ENCODE assay signal across 8 cellular contexts in genomic region chr12:12267801-12268200, GRCh38. TPM values are rescaled to one million over a fixed set of nuclear protein-coding genes. Genes with fewer than 3 reads are reported as not detected.
DNase-seq lines count a peak whose midpoint lies in the region; ATAC-seq and TF ChIP-seq lines count a peak whose summit lies in the region.

No MANE protein-coding gene starts in this region.

- H3F3A ChIP-seq in PC-3 (ENCODE audit: low read length, unreplicated experiment), result no peaks in the 10 kb centered on the region

- H3K9me3 Mint-ChIP-seq in activated naive CD4-positive, alpha-beta T cell treated with anti-CD3 and anti-CD28 coated beads for 36 hours, result no peaks in the 10 kb centered on the region

- H3K9me2 ChIP-seq in PC-3 (replicated peaks; ENCODE audit: low read length), result no peaks in the 10 kb centered on the region

- peaks cover 16% of the 10 kb centered on the region for H3K4me1 ChIP-seq in PC-3 (ENCODE audit: insufficient read depth, low read length)
- peaks cover 7% of the 10 kb centered on the region for H3K4me1 ChIP-seq in rectal smooth muscle tissue (ENCODE audit: control insufficient read depth, insufficient read depth, low read length)

- H3K4me2 ChIP-seq in PC-3 (ENCODE audit: low read length), result peak overlapping the region; percentile 84

- intact Hi-C loops in activated naive CD4-positive, alpha-beta T cell treated with anti-CD3 and anti-CD28 coated beads for 36 hours (cut with micrococcal nuclease), result loop anchor here (2.0 kb wide), 2 partner anchors 59 to 197 kb away; partner anchors contain the start of gene BCL2L14
- intact Hi-C loops in PC-3 (cut with micrococcal nuclease), result loop anchor here (5.0 to 10.0 kb wide), 3 partner anchors 64 to 186 kb away; no protein-coding TSS in a partner anchor

- H3K27me3 Mint-ChIP-seq in activated naive CD4-positive, alpha-beta T cell treated with anti-CD3 and anti-CD28 coated beads for 36 hours (ENCODE audit: low read depth), result no peaks in the 10 kb centered on the region

- TF ChIP-seq POLR2A in erythroblast (IDR thresholded peaks at IDR 0.05; ENCODE audit: low read length), result no peak

- no peak overlapping the region for H3K27ac Mint-ChIP-seq in activated naive CD4-positive, alpha-beta T cell treated with anti-CD3 and anti-CD28 coated beads for 36 hours

- POLR2A ChIA-PET in PC-3 (lab: Charles Lee; ENCODE audit: unreplicated experiment), result interaction anchor here (0.6 kb wide), 1 partner anchor 18 kb away, joined by 4 read pairs; no protein-coding TSS in a partner anchor

- no peak overlapping the region for H3K27ac ChIP-seq in PC-3 (ENCODE audit: low read length)
- no peak overlapping the region for H3K27ac ChIP-seq in rectal smooth muscle tissue (ENCODE audit: low read depth, low read length)

- peaks cover 39% of the 10 kb centered on the region for H3K79me2 ChIP-seq in PC-3 (ENCODE audit: low read length)

- no peak for DNase-seq in activated naive CD4-positive, alpha-beta T cell treated with anti-CD3 and anti-CD28 coated beads for 36 hours
- no peak for DNase-seq in activated naive CD4-positive, alpha-beta T cell (lab: John Stamatoyannopoulos, UW)
- DNase-seq in PC-3 (peak; percentile 13), erythroblast (lab: John Stamatoyannopoulos, UW) (peak; percentile 6 to 32)

- CTCF ChIA-PET in activated naive CD4-positive, alpha-beta T cell treated with anti-CD3 and anti-CD28 coated beads for 36 hours (lab: Charles Lee), result interaction anchor here (0.7 kb wide), 1 partner anchor 60 kb away, joined by 3 read pairs; no protein-coding TSS in a partner anchor
- CTCF ChIA-PET in PC-3 (lab: Charles Lee), result no interaction called here

- no peaks in the 10 kb centered on the region for H3K36me3 ChIP-seq in PC-3 (ENCODE audit: low read depth, low read length)
- no peaks in the 10 kb centered on the region for H3K36me3 ChIP-seq in rectal smooth muscle tissue (ENCODE audit: control insufficient read depth, insufficient read depth, low read length)

- peaks cover 18% of the 10 kb centered on the region for H3K4me1 Mint-ChIP-seq in activated naive CD4-positive, alpha-beta T cell treated with anti-CD3 and anti-CD28 coated beads for 36 hours (ENCODE audit: low read depth)

- peaks cover 18% of the 10 kb centered on the region for H4K20me1 ChIP-seq in PC-3 (ENCODE audit: low read length)

- no peaks in the 10 kb centered on the region for H3K9me3 ChIP-seq in PC-3 (ENCODE audit: low read length)

- H2AFZ ChIP-seq in PC-3 (ENCODE audit: low read length), result peak overlapping the region; percentile 81

- TSS peak; percentile 67 for BruUV-seq in PC-3 (replicated peaks; lab: Mats Ljungman, UMichigan)

- H3K4me3 Mint-ChIP-seq in activated naive CD4-positive, alpha-beta T cell treated with anti-CD3 and anti-CD28 coated beads for 36 hours, result peak overlapping the region; percentile 83

- H3K9ac ChIP-seq in PC-3 (ENCODE audit: low read length) (peak overlapping the region; percentile 86), rectal smooth muscle tissue (ENCODE audit: low read length) (no peak overlapping the region)

- TF ChIP-seq CTCF in PC-3 (conservative IDR thresholded peaks at IDR 0.05; ENCODE audit: low read depth, low read length), result no peak

- H3K4me3 ChIP-seq in PC-3 (ENCODE audit: low read length) (peak overlapping the region; percentile 74), rectal smooth muscle tissue (ENCODE audit: low read length) (peak overlapping the region; percentile 99)

- H3K27me3 ChIP-seq in PC-3 (ENCODE audit: low read length) (no peaks in the 10 kb centered on the region), rectal smooth muscle tissue (ENCODE audit: control insufficient read depth, insufficient read depth, low read length) (no peaks in the 10 kb centered on the region)

- ATAC-seq in PC-3, result no peak
- no peak for ATAC-seq in HG02678 (IDR thresholded peaks at IDR 0.05; ENCODE audit: unreplicated experiment)
- ATAC-seq in HG03442 (IDR thresholded peaks at IDR 0.05; ENCODE audit: unreplicated experiment), result no peak
- no peak for ATAC-seq in GM18517 (IDR thresholded peaks at IDR 0.05; ENCODE audit: unreplicated experiment)

- H3K36me3 Mint-ChIP-seq in activated naive CD4-positive, alpha-beta T cell treated with anti-CD3 and anti-CD28 coated beads for 36 hours (ENCODE audit: low read depth), result no peaks in the 10 kb centered on the region

RNA-seq across cellular contexts. Expression of gene LRP6, which starts 1.0 kb away (rescaled TPM):
- total RNA-seq in activated naive CD4-positive, alpha-beta T cell treated with anti-CD3 and anti-CD28 coated beads for 36 hours, result 1 to 10 TPM; 3.9 to 4.1 TPM
- total RNA-seq in PC-3 (2014; rRNA removed), result 15.5 and 17.3 TPM in 2 replicates

Comparison
In these comparisons a context has a peak if more than half of its experiments do, and no peak if none do; other contexts are left out.
1. DNase-seq: peak in PC-3 (single experiment) and erythroblast (2 of 2); none in activated naive CD4-positive, alpha-beta T cell treated with anti-CD3 and anti-CD28 coated beads for 36 hours (single experiment) and activated naive CD4-positive, alpha-beta T cell (0 of 4).